Comparison of ENCODE assay signal across 12 cellular contexts in genomic region chr2:98467082-98467536, GRCh38. TPM values are rescaled to one million over a fixed set of nuclear protein-coding genes. Genes with fewer than 3 reads are reported as not detected.
DNase-seq lines count a peak whose midpoint lies in the region; ATAC-seq, FAIRE-seq and TF ChIP-seq lines count a peak whose summit lies in the region.
"Had no signal": no experiment of that assay in that cellular context is flagged by ENCODE, and none has a peak within 500 bp of the region (broad histone marks: within the 10 kb centered on the region; RNA-seq: fewer than 3 reads in every experiment).

No MANE protein-coding gene starts in this region.

- POLR2A ChIA-PET in activated CD8-positive, alpha-beta T cell treated with anti-CD3 and anti-CD28 coated beads for 36 hours (lab: Charles Lee): interaction anchor here (0.9 to 2.2 kb wide), 5 partner anchors 13 to 28 kb away, joined by 3 to 11 read pairs (median 4); no protein-coding TSS in a partner anchor

- no peak for DNase-seq in activated naive CD4-positive, alpha-beta T cell treated with Interleukin-2 at 50 U/mL for 16 hours
- peak; percentile 48 for DNase-seq in activated CD8-positive, alpha-beta T cell treated with anti-CD3 and anti-CD28 coated beads for 36 hours
- DNase-seq in memory B cell (ENCODE audit: low spot score in 2 of 2) (no peak), sciatic nerve (ENCODE audit: low spot score) (no peak), NCI-H345 treated with DMSO at 0.1 percent for 48 hours (lab: John Stamatoyannopoulos, UW; ENCODE audit: unreplicated experiment) (no peak), HTR-8/SVneo (ENCODE audit: insufficient read length, low spot score) (no peak)
- DNase-seq: amniotic stem cell, H7, NCI-H1092 had no signal

- intact Hi-C loops in activated CD8-positive, alpha-beta T cell treated with anti-CD3 and anti-CD28 coated beads for 36 hours (cut with micrococcal nuclease): no loop called here
- intact Hi-C loops in sciatic nerve (cut with DNase I): no loop called here

- H3K27ac Mint-ChIP-seq in activated naive CD4-positive, alpha-beta T cell treated with anti-CD3 and anti-CD28 coated beads, Interleukin-2, amount 50 U/mL, for 24 hours: peak overlapping the region; percentile 99
- peak overlapping the region; percentile 97 for H3K27ac Mint-ChIP-seq in activated CD8-positive, alpha-beta T cell treated with anti-CD3 and anti-CD28 coated beads for 36 hours
- H3K27ac Mint-ChIP-seq in memory B cell: peak overlapping the region; percentile 15

- no peak for ATAC-seq in activated CD8-positive, alpha-beta T cell treated with anti-CD3 and anti-CD28 coated beads for 36 hours
- ATAC-seq in memory B cell (ENCODE audit: low read depth): no peak
- no peak for ATAC-seq in HG02870 (IDR thresholded peaks at IDR 0.05; ENCODE audit: unreplicated experiment)
- ATAC-seq in sciatic nerve: no peak
- ATAC-seq: SK-N-SH treated with all-trans-retinoic acid at 6 μM for 48 hours had no signal

- H3K4me3 Mint-ChIP-seq in activated naive CD4-positive, alpha-beta T cell treated with anti-CD3 and anti-CD28 coated beads, Interleukin-2, amount 50 U/mL, for 24 hours: peak overlapping the region; percentile 76
- H3K4me3 Mint-ChIP-seq in activated CD8-positive, alpha-beta T cell treated with anti-CD3 and anti-CD28 coated beads for 36 hours: peak overlapping the region; percentile 69
- no peak overlapping the region for H3K4me3 Mint-ChIP-seq in memory B cell

- no peak for FAIRE-seq in HTR-8/SVneo (lab: Jason Lieb, UNC)

- peaks cover 92% of the 10 kb centered on the region for H3K4me1 Mint-ChIP-seq in activated naive CD4-positive, alpha-beta T cell treated with anti-CD3 and anti-CD28 coated beads, Interleukin-2, amount 50 U/mL, for 24 hours
- H3K4me1 Mint-ChIP-seq in activated CD8-positive, alpha-beta T cell treated with anti-CD3 and anti-CD28 coated beads for 36 hours (ENCODE audit: low read depth): peaks cover 87% of the 10 kb centered on the region
- peaks cover 38% of the 10 kb centered on the region for H3K4me1 Mint-ChIP-seq in memory B cell

- H3K36me3 Mint-ChIP-seq in activated naive CD4-positive, alpha-beta T cell treated with anti-CD3 and anti-CD28 coated beads, Interleukin-2, amount 50 U/mL, for 24 hours: peaks cover 5% of the 10 kb centered on the region
- H3K36me3 Mint-ChIP-seq in activated CD8-positive, alpha-beta T cell treated with anti-CD3 and anti-CD28 coated beads for 36 hours (ENCODE audit: low read depth): peaks cover 25% of the 10 kb centered on the region
- no peaks in the 10 kb centered on the region for H3K36me3 Mint-ChIP-seq in memory B cell

- no peaks in the 10 kb centered on the region for H3K9me3 Mint-ChIP-seq in activated naive CD4-positive, alpha-beta T cell treated with anti-CD3 and anti-CD28 coated beads, Interleukin-2, amount 50 U/mL, for 24 hours
- H3K9me3 Mint-ChIP-seq in activated CD8-positive, alpha-beta T cell treated with anti-CD3 and anti-CD28 coated beads for 36 hours: peaks cover 1% of the 10 kb centered on the region
- no peaks in the 10 kb centered on the region for H3K9me3 Mint-ChIP-seq in memory B cell

- no peaks in the 10 kb centered on the region for H3K27me3 Mint-ChIP-seq in activated naive CD4-positive, alpha-beta T cell treated with anti-CD3 and anti-CD28 coated beads, Interleukin-2, amount 50 U/mL, for 24 hours
- no peaks in the 10 kb centered on the region for H3K27me3 Mint-ChIP-seq in activated CD8-positive, alpha-beta T cell treated with anti-CD3 and anti-CD28 coated beads for 36 hours
- H3K27me3 Mint-ChIP-seq in memory B cell: no peaks in the 10 kb centered on the region

- TF ChIP-seq CTCF in activated CD8-positive, alpha-beta T cell treated with anti-CD3 and anti-CD28 coated beads for 36 hours (IDR thresholded peaks at IDR 0.05): no peak

- CTCF ChIA-PET in activated CD8-positive, alpha-beta T cell treated with anti-CD3 and anti-CD28 coated beads for 36 hours (lab: Charles Lee): interaction anchor here (1.0 to 4.0 kb wide), 6 partner anchors 9 to 55 kb away, joined by 3 to 21 read pairs (median 5); no protein-coding TSS in a partner anchor

RNA-seq across cellular contexts. Expression of gene INPP4A, which starts 22.5 kb away (rescaled TPM):
- 10 to 100 TPM; 46.7 to 46.9 TPM for total RNA-seq in activated CD8-positive, alpha-beta T cell treated with anti-CD3 and anti-CD28 coated beads for 36 hours
- 29.8 TPM for total RNA-seq in sciatic nerve

Comparison
In these comparisons a context has a peak if more than half of its experiments do, and no peak if none do; other contexts are left out.
1. H3K27ac Mint-ChIP-seq: peak in every context shown above with its lines; median percentile 99 in activated naive CD4-positive, alpha-beta T cell treated with anti-CD3 and anti-CD28 coated beads, Interleukin-2, amount 50 U/mL, for 24 hours; 97 in activated CD8-positive, alpha-beta T cell treated with anti-CD3 and anti-CD28 coated beads for 36 hours; 15 in memory B cell.